In the genomic region with DNA sequence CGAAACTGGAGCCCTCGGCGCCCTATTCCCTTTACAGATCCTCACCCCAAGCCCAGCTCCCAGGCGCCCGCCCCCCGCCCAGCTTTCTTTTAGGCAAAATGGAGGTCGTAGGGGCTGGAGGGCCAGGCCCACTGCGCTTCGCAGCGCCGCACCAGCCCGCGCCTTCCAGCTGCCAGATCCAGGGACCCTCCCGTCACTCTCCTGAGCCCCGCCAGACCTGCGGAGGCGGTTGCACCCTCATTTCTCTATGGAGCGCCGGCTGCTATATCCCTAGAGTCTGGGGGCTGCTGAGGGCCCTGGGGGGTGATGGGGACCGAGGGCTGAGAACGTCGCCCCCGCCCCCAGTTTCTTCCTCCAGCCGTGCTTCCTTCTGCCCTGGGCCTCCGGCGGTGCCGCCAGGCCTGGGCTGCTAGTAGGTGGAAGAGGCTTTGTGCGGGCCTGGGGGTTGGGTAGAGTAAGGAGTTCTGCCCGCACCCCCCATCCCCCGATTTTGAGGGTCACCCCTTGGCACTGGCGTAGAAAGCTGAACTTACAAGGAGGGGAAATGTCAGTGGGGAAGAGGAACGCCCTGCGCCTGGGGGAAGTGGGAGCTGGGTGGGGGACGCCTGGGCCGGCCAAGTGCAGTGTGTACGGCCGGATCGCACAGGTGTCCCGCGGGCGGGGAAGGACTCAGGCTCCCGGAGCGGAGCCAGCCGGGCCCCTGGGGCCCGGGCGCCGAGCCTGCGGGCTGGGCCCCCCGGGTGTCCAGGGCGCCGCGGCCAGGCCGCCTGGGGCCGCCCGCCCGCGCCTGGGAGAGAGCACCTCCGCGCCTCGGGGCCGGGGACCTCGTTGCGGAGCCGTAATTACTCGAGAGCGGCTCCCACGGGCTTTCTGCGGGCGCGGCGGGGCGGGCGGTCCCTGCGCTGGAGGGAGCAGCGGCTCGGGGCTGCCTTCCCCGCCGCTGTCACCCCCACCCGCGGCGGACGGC, we compare ENCODE assay signal across 8 cellular contexts. TPM values are rescaled to one million over a fixed set of nuclear protein-coding genes. Genes with fewer than 3 reads are reported as not detected.
DNase-seq lines count a peak whose midpoint lies in the region; ATAC-seq, FAIRE-seq and TF ChIP-seq lines count a peak whose summit lies in the region.
"Had no signal": no experiment of that assay in that cellular context is flagged by ENCODE, and none has a peak within 500 bp of the region (broad histone marks: within the 10 kb centered on the region; RNA-seq: fewer than 3 reads in every experiment).

No MANE protein-coding gene starts in this region.

- H3K27ac ChIP-seq in OCI-LY7 (ENCODE audit: low read depth, low read length, poor library complexity, severe bottlenecking) (peak overlapping the region; percentile 64), astrocyte (ENCODE audit: low read depth, low read length) (peak overlapping the region; percentile 50), iPS-20b (ENCODE audit: low read length) (no peak overlapping the region), smooth muscle cell (ENCODE audit: low read depth) (peak overlapping the region; percentile 81)

- peak overlapping the region; percentile 90 for H3K4me3 Mint-ChIP-seq in astrocyte (ENCODE audit: unreplicated experiment)

- H3K9me3 Mint-ChIP-seq in astrocyte (ENCODE audit: unreplicated experiment): no peaks in the 10 kb centered on the region

- POLR2A ChIA-PET in OCI-LY7 (lab: Charles Lee): no interaction called here

- H3K27ac Mint-ChIP-seq in astrocyte (ENCODE audit: unreplicated experiment): peak overlapping the region; percentile 83

- DNase-seq in OCI-LY7 (ENCODE audit: low spot score): peak; percentile 63
- DNase-seq in astrocyte (ENCODE audit: low read depth): no peak
- no peak for DNase-seq in smooth muscle cell (lab: John Stamatoyannopoulos, UW; ENCODE audit: unreplicated experiment)
- no peak for DNase-seq in HuH-7.5 (ENCODE audit: low spot score)

- H3K4me3 ChIP-seq in OCI-LY7 (ENCODE audit: low read depth, low read length, poor library complexity, severe bottlenecking) (peak overlapping the region; percentile 99), astrocyte (ENCODE audit: insufficient read depth, low read depth, low read length) (peak overlapping the region; percentile 83), iPS-20b (ENCODE audit: low read length) (peak overlapping the region; percentile 77), smooth muscle cell (peak overlapping the region; percentile 78)

- H3K9me3 ChIP-seq in OCI-LY7 (ENCODE audit: low read length): no peaks in the 10 kb centered on the region
- H3K9me3 ChIP-seq in astrocyte (ENCODE audit: insufficient read depth, low read depth, low read length): no peaks in the 10 kb centered on the region
- no peaks in the 10 kb centered on the region for H3K9me3 ChIP-seq in iPS-20b (ENCODE audit: insufficient read depth, low read depth, low read length)
- no peaks in the 10 kb centered on the region for H3K9me3 ChIP-seq in smooth muscle cell (replicated peaks; ENCODE audit: low read depth)

- H3K4me1 Mint-ChIP-seq in astrocyte (ENCODE audit: low read depth, unreplicated experiment): peaks cover 4% of the 10 kb centered on the region

- CTCF ChIA-PET in OCI-LY7 (lab: Charles Lee; ENCODE audit: unreplicated experiment): interaction anchor here (0.5 kb wide), 1 partner anchor 179 kb away, joined by 5 read pairs; no protein-coding TSS in a partner anchor

- no TSS peak for BruUV-seq in OCI-LY7 (replicated peaks; lab: Mats Ljungman, UMichigan)

- H3K36me3 ChIP-seq in OCI-LY7 (ENCODE audit: insufficient read depth, low read length) (peaks cover 35% of the 10 kb centered on the region), astrocyte (ENCODE audit: insufficient read depth, low read length) (no peaks in the 10 kb centered on the region), iPS-20b (ENCODE audit: insufficient read depth, low read depth, low read length) (peaks cover 32% of the 10 kb centered on the region), smooth muscle cell (ENCODE audit: low read depth) (no peaks in the 10 kb centered on the region)

- under 1% methylated on average over 67 of the region's 82 CpGs for WGBS in smooth muscle cell (ENCODE audit: low lambda C conversion rate)

- H4K20me1 ChIP-seq in OCI-LY7 (ENCODE audit: insufficient read depth, low read length) (0 out of 2 replicates have a peak, but pooled peaks cover 4% of the 10 kb centered on the region), astrocyte (ENCODE audit: insufficient read depth, low read length) (peaks cover 38% of the 10 kb centered on the region), smooth muscle cell (ENCODE audit: low read depth) (peaks cover 55% of the 10 kb centered on the region)

- no peaks in the 10 kb centered on the region for H3K9me2 ChIP-seq in OCI-LY7 (ENCODE audit: insufficient read depth, low read length)

- ATAC-seq in GM19351 (IDR thresholded peaks at IDR 0.05; ENCODE audit: unreplicated experiment) (peak; percentile 5), HG03432 (IDR thresholded peaks at IDR 0.05; ENCODE audit: unreplicated experiment) (no peak)

- H3K4me2 ChIP-seq in OCI-LY7 (ENCODE audit: low read length): peak overlapping the region; percentile 80
- peak overlapping the region; percentile 85 for H3K4me2 ChIP-seq in astrocyte (ENCODE audit: low read length)
- H3K4me2 ChIP-seq in smooth muscle cell: peak overlapping the region; percentile 98

- H2AFZ ChIP-seq in OCI-LY7 (ENCODE audit: low read length) (no peak overlapping the region), astrocyte (ENCODE audit: low read depth, low read length) (no peak overlapping the region), smooth muscle cell (ENCODE audit: low read depth) (no peak overlapping the region)

- intact Hi-C loops in OCI-LY7 (cut with micrococcal nuclease; ENCODE audit: unreplicated experiment): loop anchor here (1.0 to 10.0 kb wide), 3 partner anchors 70 to 238 kb away; partner anchors contain the start of genes PPP1R35 and TSC22D4

- peaks cover 6% of the 10 kb centered on the region for H3K27me3 Mint-ChIP-seq in astrocyte (ENCODE audit: low read depth, unreplicated experiment)

- H3F3A ChIP-seq in smooth muscle cell (ENCODE audit: low read depth): peaks cover 7% of the 10 kb centered on the region

- no peak for FAIRE-seq in astrocyte (lab: Jason Lieb, UNC)

- H3K9ac ChIP-seq in astrocyte (ENCODE audit: low read length) (peak overlapping the region; percentile 92), iPS-20b (ENCODE audit: low read depth, low read length) (peak overlapping the region; percentile 80; the same call in 1 of the 2 replicates), smooth muscle cell (ENCODE audit: low read depth) (peak overlapping the region; percentile 82)

- H3K27me3 ChIP-seq in astrocyte (ENCODE audit: insufficient read depth, low read length) (no peaks in the 10 kb centered on the region), iPS-20b (ENCODE audit: insufficient read depth, low read length) (peaks cover 19% of the 10 kb centered on the region), smooth muscle cell (ENCODE audit: low read depth) (no peaks in the 10 kb centered on the region)

- H3K4me1 ChIP-seq in OCI-LY7 (ENCODE audit: insufficient read depth, low read length, poor library complexity, severe bottlenecking): peaks cover 9% of the 10 kb centered on the region
- peaks cover 5% of the 10 kb centered on the region for H3K4me1 ChIP-seq in astrocyte (ENCODE audit: insufficient read depth, low read length)
- H3K4me1 ChIP-seq in iPS-20b (ENCODE audit: insufficient read depth, low read length): peaks cover 3% of the 10 kb centered on the region; the same call in 1 of the 2 replicates
- no peaks in the 10 kb centered on the region for H3K4me1 ChIP-seq in smooth muscle cell (ENCODE audit: low read depth)

- TF ChIP-seq CTCF in OCI-LY7 (conservative IDR thresholded peaks at IDR 0.05; ENCODE audit: low read length) (no peak), astrocyte (IDR thresholded peaks at IDR 0.05; ENCODE audit: insufficient read depth, low read depth, low read length) (no peak), smooth muscle cell (IDR thresholded peaks at IDR 0.05; ENCODE audit: borderline replicate concordance, insufficient read depth, poor library complexity, severe bottlenecking) (no peak)

- H3K79me2 ChIP-seq in OCI-LY7 (ENCODE audit: insufficient read depth, low read depth, low read length) (peaks cover 8% of the 10 kb centered on the region; the same call in 1 of the 2 replicates), astrocyte (ENCODE audit: insufficient read depth, low read length) (peaks cover 47% of the 10 kb centered on the region), smooth muscle cell (ENCODE audit: low read depth) (peaks cover 32% of the 10 kb centered on the region)

- peaks cover 7% of the 10 kb centered on the region for H3K36me3 Mint-ChIP-seq in astrocyte (ENCODE audit: low read depth, unreplicated experiment)

RNA-seq across cellular contexts. Expression of gene GNB2, which starts 1.2 kb away (rescaled TPM):
- 59.4 and 80.4 TPM in 2 replicates for total RNA-seq in OCI-LY7 (2014; rRNA removed; shearing (Covaris generic))
- total RNA-seq in OCI-LY7 (2022) (174 and 180 TPM in 2 replicates), astrocyte (270 and 274 TPM in 2 replicates), smooth muscle cell (90.7 and 91.7 TPM in 2 replicates)
- 219 and 238 TPM in 2 replicates for polyA plus RNA-seq in smooth muscle cell

RNA-seq across cellular contexts. Expression of gene ACTL6B, which starts 18.5 kb away (rescaled TPM):
- not detected in 2 replicates for total RNA-seq in OCI-LY7 (2014; rRNA removed; shearing (Covaris generic))
- total RNA-seq in OCI-LY7 (2022) (not detected in 2 replicates), astrocyte (not detected in 2 replicates), smooth muscle cell (not detected in 2 replicates)
- not detected in 2 replicates for polyA plus RNA-seq in smooth muscle cell
- total RNA-seq: subcutaneous adipose tissue had no signal

RNA-seq across cellular contexts. Expression of gene GIGYF1, which starts 19.3 kb away (rescaled TPM):
- 35.7 and 40.2 TPM in 2 replicates for total RNA-seq in OCI-LY7 (2014; rRNA removed; shearing (Covaris generic))
- total RNA-seq in OCI-LY7 (2022) (52.0 and 58.8 TPM in 2 replicates), astrocyte (21.3 and 23.2 TPM in 2 replicates), smooth muscle cell (10.7 and 13.1 TPM in 2 replicates)
- polyA plus RNA-seq in smooth muscle cell: 8.5 and 11.8 TPM in 2 replicates

RNA-seq across cellular contexts. Expression of gene POP7, which starts 31.2 kb away (rescaled TPM):
- total RNA-seq in OCI-LY7 (2014; rRNA removed; shearing (Covaris generic)): 82.6 and 94.3 TPM in 2 replicates
- total RNA-seq in OCI-LY7 (2022): 43.7 and 47.2 TPM in 2 replicates
- 39.1 and 40.6 TPM in 2 replicates for total RNA-seq in astrocyte
- total RNA-seq in smooth muscle cell: 19.5 and 19.6 TPM in 2 replicates
- polyA plus RNA-seq in smooth muscle cell: 58.7 and 62.3 TPM in 2 replicates

RNA-seq across cellular contexts. Expression of gene TFR2, which starts 33.4 kb away (rescaled TPM):
- total RNA-seq in OCI-LY7 (2014; rRNA removed; shearing (Covaris generic)): 8.1 and 12.1 TPM in 2 replicates
- total RNA-seq in OCI-LY7 (2022) (25.0 and 26.0 TPM in 2 replicates), astrocyte (0.26 and 0.50 TPM in 2 replicates), smooth muscle cell (1.8 and 1.9 TPM in 2 replicates)
- 3.2 TPM in 2 replicates for polyA plus RNA-seq in smooth muscle cell
